In genomic region chr11:104352036-104352435, GRCh38 we compare ENCODE assay signal across 13 cellular contexts.
"Had no signal": no experiment of that assay in that cellular context is flagged by ENCODE, and none has a peak within 500 bp of the region (broad histone marks: within the 10 kb centered on the region; RNA-seq: fewer than 3 reads in every experiment).

No MANE protein-coding gene starts in this region.

- ATAC-seq: activated CD4-positive, CD25-positive, alpha-beta regulatory T cell treated with anti-CD3 and anti-CD28 coated beads, Interleukin-2, amount 50 U/mL, for 24 hours; activated CD8-positive, alpha-beta memory T cell treated with anti-CD3 and anti-CD28 coated beads, Interleukin-2, amount 10 ng/mL, durations not matched to agents 7 days and 5 days; activated T-cell treated with anti-CD3 and anti-CD28 coated beads, Interleukin-2, amount 50 U/mL, for 4 hours; foreskin keratinocyte; stimulated activated naive CD8-positive, alpha-beta T cell treated with anti-CD3 and anti-CD28 coated beads, Interleukin-15, amount 100 ng/mL, for 72 hours; upper lobe of right lung had no signal

- H3K4me3 ChIP-seq: neural progenitor cell, ovary, testis, upper lobe of right lung had no signal

- H3K27ac ChIP-seq: brain microvascular endothelial cell, foreskin keratinocyte, neural progenitor cell, ovary, testis, upper lobe of right lung had no signal

- H3K9me3 ChIP-seq: ovary, testis, upper lobe of right lung had no signal

- DNase-seq: activated CD8-positive, alpha-beta memory T cell treated with anti-CD3 and anti-CD28 coated beads, Interleukin-2, amount 10 ng/mL, durations not matched to agents 7 days and 5 days; activated gamma-delta T cell; activated T-cell treated with anti-CD3 and anti-CD28 coated beads, Interleukin-2, amount 50 U/mL, for 4 hours; brain microvascular endothelial cell; foreskin keratinocyte; ovary; stimulated activated CD4-positive, alpha-beta T cell treated with anti-CD3 and anti-CD28 coated beads, Interleukin-4, amount 100 ng/mL, for 1 hour; stimulated activated naive CD8-positive, alpha-beta T cell treated with anti-CD3 and anti-CD28 coated beads, Interleukin-15, amount 100 ng/mL, for 72 hours; testis; upper lobe of right lung had no signal

- H2AFZ ChIP-seq: neural progenitor cell had no signal

- H3K9ac ChIP-seq: neural progenitor cell had no signal

- H3K27me3 ChIP-seq: brain microvascular endothelial cell, foreskin keratinocyte, neural progenitor cell, ovary, testis, upper lobe of right lung had no signal

- H3K4me1 ChIP-seq: foreskin keratinocyte, neural progenitor cell, testis, upper lobe of right lung had no signal

- H3K36me3 ChIP-seq: brain microvascular endothelial cell, neural progenitor cell, ovary, upper lobe of right lung had no signal

- FAIRE-seq: islet of Langerhans had no signal

- H3K4me2 ChIP-seq: neural progenitor cell had no signal
